ENCODE assay signal across 26 cellular contexts in genomic region chr11:128213461-128213860, GRCh38.
"Had no signal": no experiment of that assay in that cellular context is flagged by ENCODE, and none has a peak within 500 bp of the region (broad histone marks: within the 10 kb centered on the region; RNA-seq: fewer than 3 reads in every experiment).

No MANE protein-coding gene starts in this region.

- H3K27ac ChIP-seq: neural progenitor cell, ovary, parathyroid adenoma, psoas muscle, stomach, thoracic aorta, thyroid gland, tibial nerve, upper lobe of left lung, vagina had no signal

- H3K27me3 ChIP-seq: neural progenitor cell, ovary, stomach, thyroid gland, tibial nerve, upper lobe of left lung, vagina had no signal

- FAIRE-seq: small intestine, urothelium cell line had no signal

- H2AFZ ChIP-seq: neural progenitor cell, parathyroid adenoma had no signal

- H3K9ac ChIP-seq: neural progenitor cell, parathyroid adenoma had no signal

- H3K79me2 ChIP-seq: parathyroid adenoma had no signal

- H3K9me3 ChIP-seq: ovary, psoas muscle, thoracic aorta, thyroid gland, tibial nerve, upper lobe of left lung, vagina had no signal

- H3K4me2 ChIP-seq: neural progenitor cell had no signal

- H3K36me3 ChIP-seq: neural progenitor cell, ovary, stomach, thoracic aorta, thyroid gland, tibial nerve, upper lobe of left lung, vagina had no signal

- ATAC-seq: naive thymus-derived CD4-positive, alpha-beta T cell; natural killer cell; psoas muscle; right cardiac atrium; sciatic nerve; stimulated activated effector memory CD8-positive, alpha-beta T cell treated with anti-CD3 and anti-CD28 coated beads, Interleukin-12 subunit alpha, Interleukin-12 subunit beta, amount 100 ng/mL, for 72 hours; stimulated activated naive B cell treated with anti-CD40 and anti-IgM and Interleukin-4, amounts not matched to agents 10 μg/mL and 1 μg/mL and 100 μg/mL, for 72 hours had no signal

- DNase-seq: naive thymus-derived CD4-positive, alpha-beta T cell; natural killer cell; occipital lobe; ovary; posterior cingulate gyrus; psoas muscle; right cardiac atrium; small intestine; stimulated activated CD4-positive, alpha-beta T cell treated with anti-CD3 and anti-CD28 coated beads, Interleukin-15, amount 100 ng/mL, for 24 hours; stimulated activated CD4-positive, alpha-beta T cell treated with anti-CD3 and anti-CD28 coated beads, Interleukin-2, amount 100 ng/mL, for 24 hours; stimulated activated CD4-positive, alpha-beta T cell treated with anti-CD3 and anti-CD28 coated beads, Interleukin-2, amount 100 ng/mL, for 48 hours; stimulated activated CD4-positive, alpha-beta T cell treated with anti-CD3 and anti-CD28 coated beads, Interleukin-4, amount 100 ng/mL, for 24 hours; stimulated activated naive B cell treated with anti-CD40 and anti-IgM and Interleukin-4, amounts not matched to agents 10 μg/mL and 1 μg/mL and 100 μg/mL, for 72 hours; stimulated activated naive CD4-positive, alpha-beta T cell treated with Interleukin-2 at 50 U/mL for 16 hours; stomach; thyroid gland; trophoblast cell; upper lobe of left lung had no signal

- H3K4me3 ChIP-seq: neural progenitor cell, ovary, psoas muscle, stomach, thoracic aorta, thyroid gland, tibial nerve, upper lobe of left lung, vagina had no signal

- H3K4me1 ChIP-seq: neural progenitor cell, parathyroid adenoma, psoas muscle had no signal
